ENCODE assay signal across 37 cellular contexts in the genomic region with DNA sequence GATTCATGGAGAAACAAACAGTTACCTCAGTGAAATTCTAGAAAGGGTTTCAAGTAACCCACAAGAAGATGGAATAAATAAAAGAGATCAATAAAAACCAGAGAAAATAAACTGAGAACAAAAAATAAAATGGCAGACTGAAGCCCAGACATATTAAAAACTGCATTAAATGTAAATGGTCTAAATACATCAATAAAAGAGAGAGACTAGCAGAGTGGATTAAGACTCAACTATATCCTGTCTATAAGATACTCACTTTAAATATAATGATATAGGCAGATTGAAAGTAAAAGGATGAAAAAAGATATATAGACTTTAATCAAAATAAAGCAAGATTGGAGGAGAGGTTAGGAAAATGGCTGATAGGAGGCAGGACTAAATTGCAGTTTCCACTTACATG. TPM values are rescaled to one million over a fixed set of nuclear protein-coding genes. Genes with fewer than 3 reads are reported as not detected.
"Had no signal": no experiment of that assay in that cellular context is flagged by ENCODE, and none has a peak within 500 bp of the region (broad histone marks: within the 10 kb centered on the region; RNA-seq: fewer than 3 reads in every experiment).

No MANE protein-coding gene starts in this region.

- H3K4me3 ChIP-seq: MG63 had no signal

- H3K27me3 ChIP-seq: MG63 had no signal

- DNase-seq: Karpas-422, Kasumi-1, MG63, MM.1S, MV-4-11, NCI-H1048, NCI-H1092, NCI-H1092 treated with DMSO at 0.1 percent for 48 hours, NCI-H1105, NCI-H1105 treated with DMSO at 0.1 percent for 48 hours, NCI-H1417, NCI-H1417 treated with DMSO at 0.1 percent for 48 hours, NCI-H1436, NCI-H1436 treated with DMSO at 0.1 percent for 48 hours, NCI-H146, NCI-H1694, NCI-H1694 treated with DMSO at 0.1 percent for 48 hours, NCI-H187, NCI-H187 treated with DMSO at 0.1 percent for 48 hours, NCI-H1930, NCI-H2029, NCI-H2029 treated with DMSO at 0.1 percent for 48 hours, NCI-H2081, NCI-H2081 treated with DMSO at 0.1 percent for 48 hours, NCI-H2107, NCI-H2171, NCI-H2227 treated with DMSO at 0.1 percent for 48 hours, NCI-H226, NCI-H345, NCI-H446, NCI-H446 treated with DMSO at 0.1 percent for 48 hours, NCI-H510A, NCI-H510A treated with DMSO at 0.1 percent for 48 hours, NCI-H524 had no signal

- H3K36me3 ChIP-seq: MG63 had no signal

RNA-seq across cellular contexts. Expression of gene EBF3, which starts 18.8 kb away (rescaled TPM):
- total RNA-seq: M059J, MCF 10A, NCI-H460 had no signal
